In genomic region chr17:38449364-38449763, GRCh38 we compare ENCODE assay signal across 13 cellular contexts. TPM values are rescaled to one million over a fixed set of nuclear protein-coding genes. Genes with fewer than 3 reads are reported as not detected.
DNase-seq lines count a peak whose midpoint lies in the region; TF ChIP-seq lines count a peak whose summit lies in the region.
"Had no signal": no experiment of that assay in that cellular context is flagged by ENCODE, and none has a peak within 500 bp of the region (broad histone marks: within the 10 kb centered on the region; RNA-seq: fewer than 3 reads in every experiment).

No MANE protein-coding gene starts in this region.

- H3K9me3 ChIP-seq in iPS-15b (ENCODE audit: control insufficient read depth, insufficient read depth, low read length) (no peaks in the 10 kb centered on the region), smooth muscle cell (replicated peaks; ENCODE audit: low read depth) (no peaks in the 10 kb centered on the region)
- H3K9me3 ChIP-seq: gastrocnemius medialis had no signal

- H3K4me3 Mint-ChIP-seq in HFFc6: peak overlapping the region; percentile 94
- H3K4me3 Mint-ChIP-seq: natural killer cell treated with Interleukin-12 subunit alpha and Interleukin-12 subunit beta and Interleukin-15 and Interleukin-18, amount 100 ng/mL, for 72 hours had no signal

- 29% methylated on average over 15 of the region's 15 CpGs for WGBS in smooth muscle cell (ENCODE audit: low lambda C conversion rate)

- peaks cover 30% of the 10 kb centered on the region for H3K4me1 ChIP-seq in iPS-15b (ENCODE audit: control insufficient read depth, insufficient read depth, low read length)
- H3K4me1 ChIP-seq in smooth muscle cell (ENCODE audit: low read depth): peaks cover 45% of the 10 kb centered on the region

- no peaks in the 10 kb centered on the region for H3K27me3 ChIP-seq in brain microvascular endothelial cell (replicated peaks)
- H3K27me3 ChIP-seq in iPS-15b (ENCODE audit: control insufficient read depth, insufficient read depth, low read length): no peaks in the 10 kb centered on the region
- no peaks in the 10 kb centered on the region for H3K27me3 ChIP-seq in smooth muscle cell (ENCODE audit: low read depth)
- H3K27me3 ChIP-seq: gastrocnemius medialis had no signal

- H3K4me3 ChIP-seq in brain microvascular endothelial cell (ENCODE audit: low read depth, low read length): no peak overlapping the region
- no peak overlapping the region for H3K4me3 ChIP-seq in iPS-15b (ENCODE audit: low read depth, low read length)
- no peak overlapping the region for H3K4me3 ChIP-seq in smooth muscle cell
- H3K4me3 ChIP-seq: gastrocnemius medialis had no signal

- H2AFZ ChIP-seq in smooth muscle cell (ENCODE audit: low read depth): no peak overlapping the region

- peaks cover 4% of the 10 kb centered on the region for H3K79me2 ChIP-seq in smooth muscle cell (ENCODE audit: low read depth)

- DNase-seq in HFFc6: no peak
- DNase-seq in brain microvascular endothelial cell: no peak
- DNase-seq in smooth muscle cell (lab: John Stamatoyannopoulos, UW; ENCODE audit: unreplicated experiment): no peak
- DNase-seq in amygdala (lab: John Stamatoyannopoulos, UW): no peak
- no peak for DNase-seq in activated CD4-positive, alpha-beta T cell treated with anti-CD3 and anti-CD28 coated beads for 1 hour
- no peak for DNase-seq in NOMO-1 (lab: John Stamatoyannopoulos, UW; ENCODE audit: unreplicated experiment in 2 of 2)
- no peak for DNase-seq in occipital lobe (lab: John Stamatoyannopoulos, UW)
- DNase-seq: DMS79, gastrocnemius medialis, NCI-H2029 treated with DMSO at 0.1 percent for 48 hours, SIG-M5 had no signal

- H3K27ac Mint-ChIP-seq in HFFc6: peak overlapping the region; percentile 98
- H3K27ac Mint-ChIP-seq: natural killer cell treated with Interleukin-12 subunit alpha and Interleukin-12 subunit beta and Interleukin-15 and Interleukin-18, amount 100 ng/mL, for 72 hours had no signal

- H3K36me3 Mint-ChIP-seq in HFFc6 (ENCODE audit: low read depth): peaks cover 17% of the 10 kb centered on the region; the same call in 1 of the 2 replicates
- H3K36me3 Mint-ChIP-seq: natural killer cell treated with Interleukin-12 subunit alpha and Interleukin-12 subunit beta and Interleukin-15 and Interleukin-18, amount 100 ng/mL, for 72 hours had no signal

- H3K9me3 Mint-ChIP-seq in HFFc6: no peaks in the 10 kb centered on the region
- H3K9me3 Mint-ChIP-seq: natural killer cell treated with Interleukin-12 subunit alpha and Interleukin-12 subunit beta and Interleukin-15 and Interleukin-18, amount 100 ng/mL, for 72 hours had no signal

- H3K4me2 ChIP-seq in smooth muscle cell: peak overlapping the region; percentile 86

- H3K4me1 Mint-ChIP-seq in HFFc6 (ENCODE audit: low read depth): peaks cover 61% of the 10 kb centered on the region

- H3K9ac ChIP-seq in iPS-15b (ENCODE audit: low read depth, low read length) (peak overlapping the region; percentile 60), smooth muscle cell (ENCODE audit: low read depth) (peak overlapping the region; percentile 67)

- in situ Hi-C loops in brain microvascular endothelial cell (cut with HindIII; ENCODE audit: low pct_ligation_motif_present, low sequenced_read_pairs): no loop called here

- H3K36me3 ChIP-seq in brain microvascular endothelial cell (replicated peaks): no peaks in the 10 kb centered on the region
- H3K36me3 ChIP-seq in iPS-15b (ENCODE audit: control insufficient read depth, insufficient read depth, low read length): no peaks in the 10 kb centered on the region
- no peaks in the 10 kb centered on the region for H3K36me3 ChIP-seq in smooth muscle cell (ENCODE audit: low read depth)
- H3K36me3 ChIP-seq: gastrocnemius medialis had no signal

- peaks cover 2% of the 10 kb centered on the region for H3K27me3 Mint-ChIP-seq in HFFc6 (ENCODE audit: insufficient read depth)

- TF ChIP-seq CTCF in HFFc6 (IDR thresholded peaks at IDR 0.05): no peak
- no peak for TF ChIP-seq CTCF in brain microvascular endothelial cell (IDR thresholded peaks at IDR 0.05; ENCODE audit: low read depth, low read length, missing control alignments)
- no peak for TF ChIP-seq CTCF in smooth muscle cell (IDR thresholded peaks at IDR 0.05; ENCODE audit: borderline replicate concordance, insufficient read depth, poor library complexity, severe bottlenecking)

- peaks cover 85% of the 10 kb centered on the region for H4K20me1 ChIP-seq in smooth muscle cell (ENCODE audit: low read depth)

- H3K27ac ChIP-seq in brain microvascular endothelial cell (peak overlapping the region; percentile 75), smooth muscle cell (ENCODE audit: low read depth) (peak overlapping the region; percentile 91)

- peaks cover 42% of the 10 kb centered on the region for H3F3A ChIP-seq in smooth muscle cell (ENCODE audit: low read depth)

RNA-seq across cellular contexts. Expression of gene ARHGAP23, which starts 21.1 kb away (rescaled TPM):
- total RNA-seq in HFFc6 (2021; fragmentation: NEBNext Ultra II Directional; extraction: Animal tissue kit (Norgen Biotek cat#: 25700)): 100 to 1,000 TPM; 206 to 231 (median 224) TPM
- total RNA-seq in smooth muscle cell (18.1 and 34.0 TPM in 2 replicates), occipital lobe (42.9 TPM)
- 24.9 and 30.0 TPM in 2 replicates for polyA plus RNA-seq in smooth muscle cell
